In the genomic region with DNA sequence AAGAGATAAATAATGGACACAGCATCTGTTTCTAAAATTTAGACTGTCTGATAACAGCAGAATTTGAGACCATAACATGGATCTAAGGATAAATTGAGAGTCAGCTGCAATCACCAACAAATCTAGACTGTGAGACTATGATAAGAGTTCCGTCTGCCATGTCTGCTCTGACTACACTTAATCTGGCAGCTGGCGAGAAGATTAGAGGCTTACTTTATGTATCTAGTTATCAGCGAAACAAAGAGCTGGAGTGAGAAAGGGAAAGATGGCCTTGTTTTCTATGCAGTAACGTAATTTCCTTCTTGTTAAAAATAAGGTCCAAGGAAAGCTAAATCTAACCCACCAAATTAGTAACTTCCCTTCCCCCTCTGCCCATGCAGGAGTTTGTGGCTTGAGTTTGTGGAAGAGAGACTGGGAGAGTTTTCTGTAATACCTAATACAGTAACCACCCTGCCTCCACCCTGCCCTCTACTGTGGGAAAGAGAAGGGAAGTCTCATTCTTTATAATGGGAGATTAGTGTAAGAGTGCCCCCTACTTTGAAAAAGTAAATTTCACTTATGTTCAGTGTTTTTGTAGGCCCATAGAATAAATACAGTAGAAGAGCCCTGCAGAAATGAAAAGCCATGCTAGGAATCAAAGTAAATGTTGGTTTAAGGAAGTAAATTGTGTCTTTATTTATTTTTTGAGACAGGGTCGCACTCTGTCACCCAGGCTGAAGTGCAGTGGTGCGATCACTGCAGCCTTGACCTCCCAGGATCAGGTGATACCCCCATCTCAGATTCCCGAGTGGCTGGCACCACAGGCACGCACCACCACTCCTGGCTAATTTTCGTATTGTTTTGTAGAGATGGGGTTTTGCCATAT, we compare ENCODE assay signal across 1 cellular context.
TF ChIP-seq lines count a peak whose summit lies in the region.

No MANE protein-coding gene starts in this region.

TF ChIP-seq in HepG2, 621 proteins besides CTCF, POLR2A, EP300 and RAD21 (continues in another document):
- no peak for TF ChIP-seq NR3C1 (CRISPR knock-in tag; IDR thresholded peaks at IDR 0.05)
- no peak for TF ChIP-seq SMAD1 (CRISPR knock-in tag; IDR thresholded peaks at IDR 0.05; ENCODE audit: borderline replicate concordance, low read depth)
- no peak for TF ChIP-seq SMARCE1 (IDR thresholded peaks at IDR 0.05; ENCODE audit: borderline replicate concordance)
- peak; percentile 81 for TF ChIP-seq HDAC1 (CRISPR knock-in tag; IDR thresholded peaks at IDR 0.05)
- TF ChIP-seq, protein P1, sequence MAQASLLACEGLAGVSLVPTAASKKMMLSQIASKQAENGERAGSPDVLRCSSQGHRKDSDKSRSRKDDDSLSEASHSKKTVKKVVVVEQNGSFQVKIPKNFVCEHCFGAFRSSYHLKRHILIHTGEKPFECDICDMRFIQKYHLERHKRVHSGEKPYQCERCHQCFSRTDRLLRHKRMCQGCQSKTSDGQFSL (CRISPR knock-in tag; IDR thresholded peaks at IDR 0.05) = no peak
- no peak for TF ChIP-seq ZNF646 (CRISPR knock-in tag; IDR thresholded peaks at IDR 0.05)
- 0 out of 2 replicates have a peak, but pooled peaks have one; percentile 50 for TF ChIP-seq ZNF589 (CRISPR knock-in tag; conservative IDR thresholded peaks at IDR 0.05)
- TF ChIP-seq, protein P2, sequence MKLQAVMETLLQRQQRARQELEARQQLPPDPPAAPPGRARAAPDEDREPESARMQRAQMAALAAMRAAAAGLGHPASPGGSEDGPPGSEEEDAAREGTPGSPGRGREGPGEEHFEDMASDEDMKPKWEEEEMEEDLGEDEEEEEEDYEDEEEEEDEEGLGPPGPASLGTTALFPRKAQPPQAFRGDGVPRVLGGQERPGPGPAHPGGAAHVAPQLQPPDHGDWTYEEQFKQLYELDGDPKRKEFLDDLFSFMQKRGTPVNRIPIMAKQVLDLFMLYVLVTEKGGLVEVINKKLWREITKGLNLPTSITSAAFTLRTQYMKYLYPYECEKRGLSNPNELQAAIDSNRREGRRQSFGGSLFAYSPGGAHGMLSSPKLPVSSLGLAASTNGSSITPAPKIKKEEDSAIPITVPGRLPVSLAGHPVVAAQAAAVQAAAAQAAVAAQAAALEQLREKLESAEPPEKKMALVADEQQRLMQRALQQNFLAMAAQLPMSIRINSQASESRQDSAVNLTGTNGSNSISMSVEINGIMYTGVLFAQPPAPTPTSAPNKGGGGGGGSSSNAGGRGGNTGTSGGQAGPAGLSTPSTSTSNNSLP (IDR thresholded peaks at IDR 0.05; ENCODE audit: low read depth, low read length) = peak; percentile 64
- 0 out of 2 replicates have a peak, but pooled peaks have one; percentile 48 for TF ChIP-seq ZNF703 (CRISPR knock-in tag; IDR thresholded peaks at IDR 0.05; ENCODE audit: borderline replicate concordance)
- no peak for TF ChIP-seq ZNF274 (CRISPR knock-in tag; IDR thresholded peaks at IDR 0.05)
- TF ChIP-seq, protein P3, sequence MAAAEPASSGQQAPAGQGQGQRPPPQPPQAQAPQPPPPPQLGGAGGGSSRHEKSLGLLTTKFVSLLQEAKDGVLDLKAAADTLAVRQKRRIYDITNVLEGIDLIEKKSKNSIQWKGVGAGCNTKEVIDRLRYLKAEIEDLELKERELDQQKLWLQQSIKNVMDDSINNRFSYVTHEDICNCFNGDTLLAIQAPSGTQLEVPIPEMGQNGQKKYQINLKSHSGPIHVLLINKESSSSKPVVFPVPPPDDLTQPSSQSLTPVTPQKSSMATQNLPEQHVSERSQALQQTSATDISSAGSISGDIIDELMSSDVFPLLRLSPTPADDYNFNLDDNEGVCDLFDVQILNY (CRISPR knock-in tag; conservative IDR thresholded peaks at IDR 0.05) = no peak
- no peak; the same call in 1 of the 2 replicates for TF ChIP-seq SOX13 (IDR thresholded peaks at IDR 0.05)
- TF ChIP-seq SOX13 (CRISPR knock-in tag; conservative IDR thresholded peaks at IDR 0.05 in 1 of 2, IDR thresholded peaks at IDR 0.05 in 1 of 2) = peak in 1 of 2 experiments; percentile 80; a peak in 2 of 4 replicates
- no peak for TF ChIP-seq ZSCAN22 (CRISPR knock-in tag; IDR thresholded peaks at IDR 0.05)
- TF ChIP-seq NR2F6 (IDR thresholded peaks at IDR 0.05) = peak; percentile 93
- TF ChIP-seq NR2F6 (CRISPR knock-in tag; IDR thresholded peaks at IDR 0.05) = peak; percentile 94
- peak; percentile 57; the same call in 1 of the 2 replicates for TF ChIP-seq MIER2 (CRISPR knock-in tag; IDR thresholded peaks at IDR 0.05)
- TF ChIP-seq, protein P4, sequence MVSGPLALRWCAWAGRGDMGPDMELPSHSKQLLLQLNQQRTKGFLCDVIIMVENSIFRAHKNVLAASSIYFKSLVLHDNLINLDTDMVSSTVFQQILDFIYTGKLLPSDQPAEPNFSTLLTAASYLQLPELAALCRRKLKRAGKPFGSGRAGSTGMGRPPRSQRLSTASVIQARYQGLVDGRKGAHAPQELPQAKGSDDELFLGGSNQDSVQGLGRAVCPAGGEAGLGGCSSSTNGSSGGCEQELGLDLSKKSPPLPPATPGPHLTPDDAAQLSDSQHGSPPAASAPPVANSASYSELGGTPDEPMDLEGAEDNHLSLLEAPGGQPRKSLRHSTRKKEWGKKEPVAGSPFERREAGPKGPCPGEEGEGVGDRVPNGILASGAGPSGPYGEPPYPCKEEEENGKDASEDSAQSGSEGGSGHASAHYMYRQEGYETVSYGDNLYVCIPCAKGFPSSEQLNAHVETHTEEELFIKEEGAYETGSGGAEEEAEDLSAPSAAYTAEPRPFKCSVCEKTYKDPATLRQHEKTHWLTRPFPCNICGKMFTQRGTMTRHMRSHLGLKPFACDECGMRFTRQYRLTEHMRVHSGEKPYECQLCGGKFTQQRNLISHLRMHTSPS (CRISPR knock-in tag; IDR thresholded peaks at IDR 0.05; ENCODE audit: low read depth) = peak; percentile 85; the same call in 1 of the 2 replicates
- TF ChIP-seq XBP1 (CRISPR knock-in tag; IDR thresholded peaks at IDR 0.05) = no peak
- TF ChIP-seq PCBP1 (IDR thresholded peaks at IDR 0.05; ENCODE audit: borderline replicate concordance, low read depth, low read length) = no peak
- TF ChIP-seq ETV5 (CRISPR knock-in tag; IDR thresholded peaks at IDR 0.05; ENCODE audit: borderline replicate concordance) = peak; percentile 86; the same call in 1 of the 2 replicates
- TF ChIP-seq ZFP36 (IDR thresholded peaks at IDR 0.05; ENCODE audit: borderline replicate concordance, low read depth, low read length, partially characterized antibody) = no peak
- TF ChIP-seq, protein P5, sequence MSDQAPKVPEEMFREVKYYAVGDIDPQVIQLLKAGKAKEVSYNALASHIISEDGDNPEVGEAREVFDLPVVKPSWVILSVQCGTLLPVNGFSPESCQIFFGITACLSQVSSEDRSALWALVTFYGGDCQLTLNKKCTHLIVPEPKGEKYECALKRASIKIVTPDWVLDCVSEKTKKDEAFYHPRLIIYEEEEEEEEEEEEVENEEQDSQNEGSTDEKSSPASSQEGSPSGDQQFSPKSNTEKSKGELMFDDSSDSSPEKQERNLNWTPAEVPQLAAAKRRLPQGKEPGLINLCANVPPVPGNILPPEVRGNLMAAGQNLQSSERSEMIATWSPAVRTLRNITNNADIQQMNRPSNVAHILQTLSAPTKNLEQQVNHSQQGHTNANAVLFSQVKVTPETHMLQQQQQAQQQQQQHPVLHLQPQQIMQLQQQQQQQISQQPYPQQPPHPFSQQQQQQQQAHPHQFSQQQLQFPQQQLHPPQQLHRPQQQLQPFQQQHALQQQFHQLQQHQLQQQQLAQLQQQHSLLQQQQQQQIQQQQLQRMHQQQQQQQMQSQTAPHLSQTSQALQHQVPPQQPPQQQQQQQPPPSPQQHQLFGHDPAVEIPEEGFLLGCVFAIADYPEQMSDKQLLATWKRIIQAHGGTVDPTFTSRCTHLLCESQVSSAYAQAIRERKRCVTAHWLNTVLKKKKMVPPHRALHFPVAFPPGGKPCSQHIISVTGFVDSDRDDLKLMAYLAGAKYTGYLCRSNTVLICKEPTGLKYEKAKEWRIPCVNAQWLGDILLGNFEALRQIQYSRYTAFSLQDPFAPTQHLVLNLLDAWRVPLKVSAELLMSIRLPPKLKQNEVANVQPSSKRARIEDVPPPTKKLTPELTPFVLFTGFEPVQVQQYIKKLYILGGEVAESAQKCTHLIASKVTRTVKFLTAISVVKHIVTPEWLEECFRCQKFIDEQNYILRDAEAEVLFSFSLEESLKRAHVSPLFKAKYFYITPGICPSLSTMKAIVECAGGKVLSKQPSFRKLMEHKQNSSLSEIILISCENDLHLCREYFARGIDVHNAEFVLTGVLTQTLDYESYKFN (CRISPR knock-in tag; conservative IDR thresholded peaks at IDR 0.05) = peak; percentile 89
- TF ChIP-seq HNRNPL (IDR thresholded peaks at IDR 0.05; ENCODE audit: low read depth, low read length) = no peak
- TF ChIP-seq, protein P6, sequence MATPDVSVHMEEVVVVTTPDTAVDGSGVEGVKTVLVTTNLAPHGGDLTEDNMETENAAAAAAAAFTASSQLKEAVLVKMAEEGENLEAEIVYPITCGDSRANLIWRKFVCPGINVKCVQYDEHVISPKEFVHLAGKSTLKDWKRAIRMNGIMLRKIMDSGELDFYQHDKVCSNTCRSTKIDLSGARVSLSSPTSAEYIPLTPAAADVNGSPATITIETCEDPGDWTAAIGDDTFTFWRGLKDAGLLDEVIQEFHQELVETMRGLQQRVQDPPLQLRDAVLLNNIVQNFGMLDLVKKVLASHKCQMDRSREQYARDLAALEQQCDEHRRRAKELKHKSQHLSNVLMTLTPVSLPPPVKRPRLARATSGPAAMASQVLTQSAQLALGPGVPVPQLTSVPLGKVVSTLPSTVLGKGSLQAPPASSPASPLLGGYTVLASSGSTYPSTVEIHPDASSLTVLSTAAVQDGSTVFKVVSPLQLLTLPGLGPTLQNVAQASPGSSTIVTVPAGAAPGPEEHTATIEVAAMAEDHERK (CRISPR knock-in tag; IDR thresholded peaks at IDR 0.05; ENCODE audit: low read depth) = 0 out of 2 replicates have a peak, but pooled peaks have one; percentile 30
- TF ChIP-seq ZNF329 (CRISPR knock-in tag; IDR thresholded peaks at IDR 0.05; ENCODE audit: low read depth) = peak; percentile 52; the same call in 1 of the 2 replicates
- TF ChIP-seq, protein P7, sequence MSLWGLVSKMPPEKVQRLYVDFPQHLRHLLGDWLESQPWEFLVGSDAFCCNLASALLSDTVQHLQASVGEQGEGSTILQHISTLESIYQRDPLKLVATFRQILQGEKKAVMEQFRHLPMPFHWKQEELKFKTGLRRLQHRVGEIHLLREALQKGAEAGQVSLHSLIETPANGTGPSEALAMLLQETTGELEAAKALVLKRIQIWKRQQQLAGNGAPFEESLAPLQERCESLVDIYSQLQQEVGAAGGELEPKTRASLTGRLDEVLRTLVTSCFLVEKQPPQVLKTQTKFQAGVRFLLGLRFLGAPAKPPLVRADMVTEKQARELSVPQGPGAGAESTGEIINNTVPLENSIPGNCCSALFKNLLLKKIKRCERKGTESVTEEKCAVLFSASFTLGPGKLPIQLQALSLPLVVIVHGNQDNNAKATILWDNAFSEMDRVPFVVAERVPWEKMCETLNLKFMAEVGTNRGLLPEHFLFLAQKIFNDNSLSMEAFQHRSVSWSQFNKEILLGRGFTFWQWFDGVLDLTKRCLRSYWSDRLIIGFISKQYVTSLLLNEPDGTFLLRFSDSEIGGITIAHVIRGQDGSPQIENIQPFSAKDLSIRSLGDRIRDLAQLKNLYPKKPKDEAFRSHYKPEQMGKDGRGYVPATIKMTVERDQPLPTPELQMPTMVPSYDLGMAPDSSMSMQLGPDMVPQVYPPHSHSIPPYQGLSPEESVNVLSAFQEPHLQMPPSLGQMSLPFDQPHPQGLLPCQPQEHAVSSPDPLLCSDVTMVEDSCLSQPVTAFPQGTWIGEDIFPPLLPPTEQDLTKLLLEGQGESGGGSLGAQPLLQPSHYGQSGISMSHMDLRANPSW (CRISPR knock-in tag; IDR thresholded peaks at IDR 0.05; ENCODE audit: borderline replicate concordance) = peak; percentile 44; the same call in 1 of the 2 replicates
- no peak for TF ChIP-seq MAFG (CRISPR knock-in tag; IDR thresholded peaks at IDR 0.05)
- peak; percentile 39; the same call in 1 of the 2 replicates for TF ChIP-seq ZSCAN29 (CRISPR knock-in tag; conservative IDR thresholded peaks at IDR 0.05)
- TF ChIP-seq ZNF652 (CRISPR knock-in tag; IDR thresholded peaks at IDR 0.05; ENCODE audit: borderline replicate concordance, low read depth) = no peak
- no peak for TF ChIP-seq NONO (IDR thresholded peaks at IDR 0.05)
- TF ChIP-seq NONO (CRISPR knock-in tag; conservative IDR thresholded peaks at IDR 0.05) = peak; percentile 25; the same call in 1 of the 2 replicates
- TF ChIP-seq RBM22 (optimal IDR thresholded peaks at IDR 0.05; ENCODE audit: low read length) = peak; percentile 92
- TF ChIP-seq ZNF816 (CRISPR knock-in tag; IDR thresholded peaks at IDR 0.05; ENCODE audit: borderline replicate concordance) = no peak
- TF ChIP-seq POLR2AphosphoS5 (IDR thresholded peaks at IDR 0.05; ENCODE audit: low read depth, low read length) = no peak
- no peak; the same call in 1 of the 2 replicates for TF ChIP-seq DNMT3B (CRISPR knock-in tag; conservative IDR thresholded peaks at IDR 0.05)
